Comparison of ENCODE assay signal across 1 cellular context in the genomic region with DNA sequence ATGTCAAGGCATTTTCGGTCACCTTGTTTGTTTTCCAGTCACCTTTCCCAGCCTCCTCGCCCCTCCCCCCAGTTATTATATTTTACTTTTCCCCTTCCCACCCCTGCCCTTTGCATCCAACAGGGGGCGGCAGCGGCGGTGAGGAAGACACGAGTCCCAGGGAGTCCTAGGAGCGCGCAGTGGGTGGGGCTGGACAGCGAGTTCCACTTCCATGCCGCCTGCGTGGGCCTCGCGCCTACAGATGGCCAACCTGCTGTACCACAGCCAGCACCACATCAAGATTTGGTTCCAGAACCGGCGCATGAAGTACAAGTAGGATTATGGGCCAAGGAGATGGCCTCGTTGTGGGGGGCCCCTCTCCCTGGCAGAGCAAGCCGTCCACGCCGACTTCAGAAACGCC.
A peak's percentile ranks its signal among the peaks of the same experiment; 100 is the strongest.
TF ChIP-seq lines count a peak whose summit lies in the region.

No MANE protein-coding gene starts in this region.

TF ChIP-seq in K562, 482 proteins besides CTCF, POLR2A, EP300 and RAD21:
- TF ChIP-seq ZC3H4 (CRISPR knock-in tag; IDR thresholded peaks at IDR 0.05; ENCODE audit: borderline replicate concordance) = no peak
- TF ChIP-seq MTA3 (IDR thresholded peaks at IDR 0.05; ENCODE audit: borderline replicate concordance) = no peak
- TF ChIP-seq ZNF699 (CRISPR knock-in tag; IDR thresholded peaks at IDR 0.05; ENCODE audit: insufficient replicate concordance) = no peak
- TF ChIP-seq POLR2H (tag; IDR thresholded peaks at IDR 0.05; ENCODE audit: low read depth) = no peak
- no peak for TF ChIP-seq ZNF551 (CRISPR knock-in tag; IDR thresholded peaks at IDR 0.05)
- no peak for TF ChIP-seq ZNF75A (CRISPR knock-in tag; IDR thresholded peaks at IDR 0.05)
- no peak for TF ChIP-seq SRSF1 (IDR thresholded peaks at IDR 0.05; ENCODE audit: low read depth, low read length)
- no peak for TF ChIP-seq TAF9B (IDR thresholded peaks at IDR 0.05; ENCODE audit: partially characterized antibody)
- TF ChIP-seq, protein P1, sequence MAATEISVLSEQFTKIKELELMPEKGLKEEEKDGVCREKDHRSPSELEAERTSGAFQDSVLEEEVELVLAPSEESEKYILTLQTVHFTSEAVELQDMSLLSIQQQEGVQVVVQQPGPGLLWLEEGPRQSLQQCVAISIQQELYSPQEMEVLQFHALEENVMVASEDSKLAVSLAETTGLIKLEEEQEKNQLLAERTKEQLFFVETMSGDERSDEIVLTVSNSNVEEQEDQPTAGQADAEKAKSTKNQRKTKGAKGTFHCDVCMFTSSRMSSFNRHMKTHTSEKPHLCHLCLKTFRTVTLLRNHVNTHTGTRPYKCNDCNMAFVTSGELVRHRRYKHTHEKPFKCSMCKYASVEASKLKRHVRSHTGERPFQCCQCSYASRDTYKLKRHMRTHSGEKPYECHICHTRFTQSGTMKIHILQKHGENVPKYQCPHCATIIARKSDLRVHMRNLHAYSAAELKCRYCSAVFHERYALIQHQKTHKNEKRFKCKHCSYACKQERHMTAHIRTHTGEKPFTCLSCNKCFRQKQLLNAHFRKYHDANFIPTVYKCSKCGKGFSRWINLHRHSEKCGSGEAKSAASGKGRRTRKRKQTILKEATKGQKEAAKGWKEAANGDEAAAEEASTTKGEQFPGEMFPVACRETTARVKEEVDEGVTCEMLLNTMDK (IDR thresholded peaks at IDR 0.05; ENCODE audit: borderline replicate concordance, insufficient read depth, low read depth, low read length, poor library complexity, severe bottlenecking) = peak; percentile 82
- TF ChIP-seq, protein P2, sequence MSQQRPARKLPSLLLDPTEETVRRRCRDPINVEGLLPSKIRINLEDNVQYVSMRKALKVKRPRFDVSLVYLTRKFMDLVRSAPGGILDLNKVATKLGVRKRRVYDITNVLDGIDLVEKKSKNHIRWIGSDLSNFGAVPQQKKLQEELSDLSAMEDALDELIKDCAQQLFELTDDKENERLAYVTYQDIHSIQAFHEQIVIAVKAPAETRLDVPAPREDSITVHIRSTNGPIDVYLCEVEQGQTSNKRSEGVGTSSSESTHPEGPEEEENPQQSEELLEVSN (IDR thresholded peaks at IDR 0.05; ENCODE audit: borderline replicate concordance in 1 of 2, extremely low read depth in 1 of 2, insufficient read depth in 1 of 2, insufficient read length in 1 of 2, low read depth in 1 of 2, low read length in 1 of 2, poor library complexity in 1 of 2, severe bottlenecking in 1 of 2) = peak in 1 of 2 experiments; percentile 24
- no peak for TF ChIP-seq DACH1 (IDR thresholded peaks at IDR 0.05; ENCODE audit: partially characterized antibody)
- TF ChIP-seq, protein P3, sequence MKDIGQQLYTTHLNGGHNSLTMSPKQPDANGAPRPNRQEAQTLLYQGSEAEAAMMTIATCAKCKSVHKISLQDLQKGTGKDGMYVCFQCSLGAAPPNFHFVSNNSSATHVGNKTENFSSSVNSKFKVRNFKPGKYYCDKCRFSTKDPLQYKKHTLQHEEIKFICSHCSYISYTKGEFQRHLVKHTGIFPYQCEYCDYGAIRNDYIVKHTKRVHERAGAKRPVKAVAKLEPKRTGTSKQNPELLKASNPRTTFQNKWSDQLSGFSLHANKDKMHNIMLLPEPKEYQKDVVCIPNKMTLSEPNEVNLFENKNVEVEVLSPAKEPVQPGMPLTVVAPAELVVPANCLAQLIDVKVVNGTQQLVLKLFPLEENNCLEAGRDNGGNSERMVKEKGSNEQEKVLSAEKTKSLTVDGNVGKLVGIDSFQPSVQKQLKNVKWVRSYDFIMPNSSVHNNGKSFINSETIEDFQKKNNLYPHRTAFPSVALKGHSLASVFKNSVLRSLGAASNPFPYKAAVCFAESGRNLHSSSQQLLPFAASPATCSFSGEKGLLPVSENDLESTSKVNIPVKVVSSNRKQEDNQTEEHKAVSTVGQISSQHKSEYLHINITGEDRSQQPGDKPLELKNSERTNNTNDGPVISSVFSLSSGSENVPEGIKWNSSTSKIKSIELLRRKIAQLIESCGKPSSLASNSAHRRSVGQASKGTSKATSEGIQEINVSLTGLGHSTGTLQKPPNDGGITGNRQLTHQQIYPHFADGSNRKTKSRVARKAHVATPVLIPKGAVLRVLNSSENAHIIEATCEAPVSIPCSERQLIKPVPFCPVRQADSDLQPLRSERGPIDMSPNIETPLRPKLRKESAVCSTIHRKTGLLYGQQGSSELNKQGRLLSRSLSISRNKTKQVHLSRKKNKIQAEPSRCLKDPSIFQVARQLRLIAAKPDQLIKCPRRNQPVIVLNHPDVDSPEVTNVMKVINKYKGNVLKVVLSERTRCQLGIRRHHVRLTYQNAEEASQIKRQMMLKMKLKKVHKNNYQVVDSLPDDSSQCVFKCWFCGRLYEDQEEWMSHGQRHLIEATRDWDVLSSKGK (CRISPR knock-in tag; IDR thresholded peaks at IDR 0.05) = no peak
- no peak for TF ChIP-seq POLR2AphosphoS5 (IDR thresholded peaks at IDR 0.05; ENCODE audit: control insufficient read depth, insufficient read depth, low read depth, low read length)
- TF ChIP-seq ZNF695 (CRISPR knock-in tag; IDR thresholded peaks at IDR 0.05) = no peak
